Comparison of ENCODE assay signal across 5 cellular contexts in genomic region chrX:10195425-10195824, GRCh38.
"Had no signal": no experiment of that assay in that cellular context is flagged by ENCODE, and none has a peak within 500 bp of the region (broad histone marks: within the 10 kb centered on the region; RNA-seq: fewer than 3 reads in every experiment).

No MANE protein-coding gene starts in this region.

- H3K27ac Mint-ChIP-seq: GM23338, H9 had no signal

- DNase-seq: H9, HCEC 1CT, IMR-90 had no signal

- ATAC-seq: GM23338, K562 had no signal

- H3K4me3 Mint-ChIP-seq: GM23338, H9 had no signal

- H2AFZ ChIP-seq: GM23338 had no signal

- H3K4me2 ChIP-seq: GM23338 had no signal

- H3K4me1 Mint-ChIP-seq: GM23338, H9 had no signal

- H3K9me3 Mint-ChIP-seq: GM23338 had no signal

- H3K4me3 ChIP-seq: GM23338, K562 had no signal
